9 cellular contexts compared by ENCODE assay signal in the genomic region with DNA sequence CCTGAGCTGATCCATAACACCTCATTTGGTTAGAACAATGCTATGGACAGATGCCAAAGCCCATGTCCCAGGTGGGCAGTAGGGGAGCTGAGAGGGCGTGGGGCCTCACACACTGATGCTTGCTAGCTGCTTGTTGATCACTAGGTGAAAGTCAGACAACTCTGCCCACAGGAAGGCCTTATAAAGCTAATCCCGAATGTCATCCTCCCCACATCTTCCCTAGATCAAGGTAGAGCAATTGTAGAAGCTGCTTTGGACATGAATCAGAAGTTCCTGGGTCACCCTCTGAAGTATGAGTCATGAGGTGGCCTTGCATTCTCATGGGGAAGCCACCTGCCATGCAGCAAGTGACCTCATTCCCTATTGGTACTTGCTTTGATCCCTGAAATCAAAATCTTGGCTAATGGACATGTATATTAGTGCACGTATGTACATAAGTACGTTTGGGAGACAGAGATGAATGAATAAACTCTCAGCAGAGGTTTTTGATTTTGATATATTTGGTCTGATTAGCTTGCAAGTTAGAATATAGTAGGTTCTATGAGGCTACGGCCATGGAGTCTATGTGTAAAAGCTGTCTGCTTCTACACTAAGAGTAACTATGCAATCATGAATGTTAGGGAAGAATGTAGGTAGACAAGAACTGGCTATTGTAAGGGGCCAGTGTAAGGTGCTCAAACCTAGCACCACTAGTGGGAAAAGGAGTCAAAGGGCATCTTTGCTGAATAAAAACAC. TPM values are rescaled to one million over a fixed set of nuclear protein-coding genes. Genes with fewer than 3 reads are reported as not detected.
DNase-seq lines count a peak whose midpoint lies in the region; ATAC-seq and TF ChIP-seq lines count a peak whose summit lies in the region.
"Had no signal": no experiment of that assay in that cellular context is flagged by ENCODE, and none has a peak within 500 bp of the region (broad histone marks: within the 10 kb centered on the region; RNA-seq: fewer than 3 reads in every experiment).

No MANE protein-coding gene starts in this region.

- no peaks in the 10 kb centered on the region for H3K27me3 ChIP-seq in muscle layer of duodenum (ENCODE audit: low read depth, low read length)

- no peaks in the 10 kb centered on the region for H3K9me3 ChIP-seq in muscle layer of duodenum (ENCODE audit: control insufficient read depth in 1 of 2, low read length in 2 of 2)

- peaks cover 15% of the 10 kb centered on the region for H3K4me1 Mint-ChIP-seq in glutamatergic neuron (ENCODE audit: low read depth, unreplicated experiment)
- H3K4me1 Mint-ChIP-seq: CD4-positive, alpha-beta memory T cell had no signal

- no peak overlapping the region for H3K27ac Mint-ChIP-seq in glutamatergic neuron (ENCODE audit: unreplicated experiment)
- H3K27ac Mint-ChIP-seq: CD4-positive, alpha-beta memory T cell had no signal

- H3K9me3 Mint-ChIP-seq in glutamatergic neuron (ENCODE audit: unreplicated experiment): no peaks in the 10 kb centered on the region

- peak; percentile 26 for DNase-seq in 8988T
- peak; percentile 92 for DNase-seq in HT-29 (ENCODE audit: low spot score)
- DNase-seq in choroid plexus epithelial cell (ENCODE audit: low read depth): peak; percentile 69
- DNase-seq in cerebellar nuclear complex (lab: John Stamatoyannopoulos, UW): no peak
- no peak for DNase-seq in glutamatergic neuron
- DNase-seq: CD4-positive, alpha-beta memory T cell had no signal

- peak overlapping the region; percentile 62 for H3K27ac ChIP-seq in muscle layer of duodenum (ENCODE audit: low read length)

- no peaks in the 10 kb centered on the region for H3K36me3 Mint-ChIP-seq in glutamatergic neuron (ENCODE audit: unreplicated experiment)
- H3K36me3 Mint-ChIP-seq: CD4-positive, alpha-beta memory T cell had no signal

- peaks cover 2% of the 10 kb centered on the region for H3K27me3 Mint-ChIP-seq in glutamatergic neuron (ENCODE audit: unreplicated experiment)

- ATAC-seq in HG03520 (IDR thresholded peaks at IDR 0.05; ENCODE audit: unreplicated experiment) (no peak), GM19463 (IDR thresholded peaks at IDR 0.05; ENCODE audit: unreplicated experiment) (no peak)

- H3K4me3 Mint-ChIP-seq in glutamatergic neuron (ENCODE audit: unreplicated experiment): no peak overlapping the region
- H3K4me3 Mint-ChIP-seq: CD4-positive, alpha-beta memory T cell had no signal

- no peaks in the 10 kb centered on the region for H3K36me3 ChIP-seq in muscle layer of duodenum (ENCODE audit: control insufficient read depth in 1 of 2, insufficient read depth in 2 of 2, low read length in 2 of 2)

- peaks cover 13 to 43% of the 10 kb centered on the region in 2 donors for H3K4me1 ChIP-seq in muscle layer of duodenum (ENCODE audit: control insufficient read depth in 1 of 2, insufficient read depth in 2 of 2, low read length in 2 of 2)

- no peak overlapping the region for H3K4me3 ChIP-seq in choroid plexus epithelial cell (ENCODE audit: low read depth, low read length)
- H3K4me3 ChIP-seq in muscle layer of duodenum (ENCODE audit: low read depth in 1 of 2, low read length in 2 of 2): no peak overlapping the region

- TF ChIP-seq CTCF in choroid plexus epithelial cell (conservative IDR thresholded peaks at IDR 0.05; ENCODE audit: low read depth, low read length) (no peak), glutamatergic neuron (IDR thresholded peaks at IDR 0.05; ENCODE audit: partially characterized antibody, unreplicated experiment) (no peak)

RNA-seq across cellular contexts. Expression of a gene that starts 52.7 kb away (rescaled TPM):
- total RNA-seq in HT-29 (2014; rRNA removed; shearing (Covaris generic)): 0.29 TPM in 1 of 2 replicates, not detected in the other
- total RNA-seq in glutamatergic neuron (ENCODE audit: unreplicated experiment): 0.61 TPM
- total RNA-seq: CD4-positive, alpha-beta memory T cell had no signal

Comparison
In these comparisons a context has a peak if more than half of its experiments do, and no peak if none do; other contexts are left out.
1. DNase-seq: peak in 8988T (single experiment), HT-29 (single experiment) and choroid plexus epithelial cell (single experiment); none in cerebellar nuclear complex (0 of 2) and glutamatergic neuron (single experiment).